Comparison of ENCODE assay signal across 34 cellular contexts in the genomic region with DNA sequence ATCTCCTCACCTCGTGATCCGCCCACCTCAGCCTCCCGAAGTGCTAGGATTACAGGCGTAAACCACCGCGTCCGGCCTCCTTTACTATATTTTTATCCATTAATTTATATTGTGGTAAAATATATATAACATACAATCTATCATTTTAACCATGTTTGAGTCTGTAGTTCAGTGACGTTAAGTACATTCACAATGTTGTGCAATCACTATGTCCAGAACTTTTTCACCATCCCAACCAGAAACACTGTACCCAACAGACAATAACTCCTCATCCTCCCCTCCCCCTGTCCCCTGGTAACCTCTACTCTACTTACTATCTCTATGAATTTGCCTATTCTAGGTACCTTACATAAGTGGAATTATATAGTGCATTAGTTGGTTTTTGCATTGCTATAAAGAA.
"Had no signal": no experiment of that assay in that cellular context is flagged by ENCODE, and none has a peak within 500 bp of the region (broad histone marks: within the 10 kb centered on the region; RNA-seq: fewer than 3 reads in every experiment).

No MANE protein-coding gene starts in this region.

- H3K4me3 ChIP-seq: MG63 had no signal

- DNase-seq: Karpas-422, Kasumi-1, MM.1S, MV-4-11, NCI-H1048, NCI-H1092, NCI-H1092 treated with DMSO at 0.1 percent for 48 hours, NCI-H1105, NCI-H1105 treated with DMSO at 0.1 percent for 48 hours, NCI-H1417, NCI-H1417 treated with DMSO at 0.1 percent for 48 hours, NCI-H1436, NCI-H1436 treated with DMSO at 0.1 percent for 48 hours, NCI-H146, NCI-H1694, NCI-H1694 treated with DMSO at 0.1 percent for 48 hours, NCI-H187, NCI-H187 treated with DMSO at 0.1 percent for 48 hours, NCI-H1930, NCI-H2029, NCI-H2029 treated with DMSO at 0.1 percent for 48 hours, NCI-H2081, NCI-H2081 treated with DMSO at 0.1 percent for 48 hours, NCI-H2107, NCI-H2171, NCI-H2171 treated with DMSO at 0.1 percent for 48 hours, NCI-H2227 treated with DMSO at 0.1 percent for 48 hours, NCI-H345, NCI-H446, NCI-H446 treated with DMSO at 0.1 percent for 48 hours, NCI-H510A, NCI-H510A treated with DMSO at 0.1 percent for 48 hours, NCI-H524 had no signal

- H3K9me3 ChIP-seq: MG63 had no signal

- H3K36me3 ChIP-seq: MG63 had no signal

- H3K27me3 ChIP-seq: MG63 had no signal
